In the genomic region with DNA sequence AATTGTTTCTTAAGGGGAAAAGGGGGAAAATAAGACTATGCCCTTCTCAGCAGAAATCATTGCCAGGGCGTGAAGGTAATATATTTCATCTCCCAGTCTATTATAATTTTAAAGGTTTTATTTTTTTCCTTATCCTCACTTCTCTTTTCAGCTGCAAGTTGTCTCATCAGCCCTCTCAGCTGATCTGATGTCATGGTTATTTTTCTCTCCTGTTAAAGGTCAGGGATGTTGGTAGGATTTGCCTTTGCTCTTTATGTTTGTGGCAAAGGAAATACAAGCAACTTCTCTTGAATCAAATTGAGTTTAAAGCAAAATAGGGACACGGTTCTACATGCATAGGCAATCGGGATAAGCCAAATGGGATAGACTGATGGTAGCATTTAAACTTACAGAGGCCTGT, we compare ENCODE assay signal across 36 cellular contexts.
"Had no signal": no experiment of that assay in that cellular context is flagged by ENCODE, and none has a peak within 500 bp of the region (broad histone marks: within the 10 kb centered on the region; RNA-seq: fewer than 3 reads in every experiment).

No MANE protein-coding gene starts in this region.

- H3K9me3 ChIP-seq: ascending aorta had no signal

- H3K27me3 ChIP-seq: ascending aorta, cardiac muscle cell had no signal

- H3K36me3 Mint-ChIP-seq: activated naive CD8-positive, alpha-beta T cell; activated naive CD8-positive, alpha-beta T cell treated with anti-CD3 and anti-CD28 coated beads, Interleukin-2, amount 10 ng/mL, durations not matched to agents 7 days and 5 days; brain had no signal

- ATAC-seq: activated CD8-positive, alpha-beta T cell treated with anti-CD3 and anti-CD28 coated beads for 36 hours; activated naive CD8-positive, alpha-beta T cell treated with anti-CD3 and anti-CD28 coated beads, Interleukin-2, amount 50 U/mL, for 24 hours; activated T-cell treated with anti-CD3 and anti-CD28 coated beads, Interleukin-2, amount 50 U/mL, for 4 hours; activated T-cell treated with anti-CD3 and anti-CD28 coated beads, Interleukin-2, amount 50 U/mL, for 72 hours; activated T-helper 17 cell treated with anti-CD3 and anti-CD28 coated beads, Interleukin-2, amount 50 U/mL, for 72 hours had no signal

- H3K4me1 ChIP-seq: ascending aorta had no signal

- DNase-seq: activated B cell treated with CpG ODN at 0.5 μM for 24 hours; activated CD4-positive, alpha-beta memory T cell treated with anti-CD3 and anti-CD28 coated beads for 36 hours; activated CD4-positive, alpha-beta T cell treated with anti-CD3 and anti-CD28 coated beads for 4 hours; activated CD4-positive, alpha-beta T cell treated with anti-CD3 and anti-CD28 coated beads, Interleukin-2, amount 10 ng/mL, durations not matched to agents 24 days and 14 days; activated CD4-positive, alpha-beta T cell treated with anti-CD3 and anti-CD28 coated beads, Interleukin-2, amount 50 U/mL, for 1 hour; activated CD4-positive, alpha-beta T cell treated with anti-CD3 and anti-CD28 coated beads, Interleukin-2, amount 50 U/mL, for 4 hours; activated CD4-positive, CD25-positive, alpha-beta regulatory T cell treated with anti-CD3 and anti-CD28 coated beads, Interleukin-2, amount 50 U/mL, for 72 hours; activated CD8-positive, alpha-beta memory T cell treated with anti-CD3 and anti-CD28 coated beads, Interleukin-2, amount 50 U/mL, for 4 hours; activated CD8-positive, alpha-beta T cell treated with anti-CD3 and anti-CD28 coated beads for 36 hours; activated effector memory CD4-positive, alpha-beta T cell treated with anti-CD3 and anti-CD28 coated beads, Interleukin-2, amount 50 U/mL, for 16 hours; activated gamma-delta T cell treated with Interleukin-2 at 50 U/mL for 16 hours; activated naive CD4-positive, alpha-beta T cell; activated naive CD4-positive, alpha-beta T cell treated with anti-CD3 and anti-CD28 coated beads for 36 hours; activated naive CD4-positive, alpha-beta T cell treated with anti-CD3 and anti-CD28 coated beads, Interleukin-2, amount 50 U/mL, for 16 hours; activated naive CD8-positive, alpha-beta T cell treated with anti-CD3 and anti-CD28 coated beads, Interleukin-2, amount 10 ng/mL, durations not matched to agents 7 days and 5 days; activated naive CD8-positive, alpha-beta T cell treated with anti-CD3 and anti-CD28 coated beads, Interleukin-2, amount 50 U/mL, for 24 hours; activated T-cell treated with anti-CD3 and anti-CD28 coated beads for 4 hours; activated T-cell treated with anti-CD3 and anti-CD28 coated beads, Interleukin-2, amount 50 U/mL, for 1 hour; activated T-cell treated with anti-CD3 and anti-CD28 coated beads, Interleukin-2, amount 50 U/mL, for 4 hours; activated T-cell treated with anti-CD3 and anti-CD28 coated beads, Interleukin-2, amount 50 U/mL, for 72 hours; amygdala; anterior cingulate cortex; central memory CD4-positive, alpha-beta T cell; SW 1271; T-helper 1 cell; T-helper 2 cell; T-helper 9 cell had no signal

- H3K4me3 ChIP-seq: ascending aorta, cardiac muscle cell had no signal

- H3K27ac Mint-ChIP-seq: activated B cell treated with CpG ODN at 0.5 μM for 24 hours; activated CD4-positive, alpha-beta memory T cell treated with anti-CD3 and anti-CD28 coated beads for 36 hours; activated CD4-positive, alpha-beta T cell treated with anti-CD3 and anti-CD28 coated beads, Interleukin-2, amount 10 ng/mL, durations not matched to agents 24 days and 14 days; activated CD8-positive, alpha-beta T cell treated with anti-CD3 and anti-CD28 coated beads for 36 hours; activated naive CD4-positive, alpha-beta T cell treated with anti-CD3 and anti-CD28 coated beads for 36 hours; activated naive CD8-positive, alpha-beta T cell; activated naive CD8-positive, alpha-beta T cell treated with anti-CD3 and anti-CD28 coated beads, Interleukin-2, amount 10 ng/mL, durations not matched to agents 7 days and 5 days; activated naive CD8-positive, alpha-beta T cell treated with anti-CD3 and anti-CD28 coated beads, Interleukin-2, amount 50 U/mL, for 24 hours; activated T-cell treated with anti-CD3 and anti-CD28 coated beads, Interleukin-2, amount 50 U/mL, for 72 hours; activated T-helper 1 cell treated with anti-CD3 and anti-CD28 coated beads, Interleukin-12 subunit alpha, Interleukin-12 subunit beta, Interleukin-2, Interleukin-4 antibody, amounts not matched to agents 30 ng/mL and 10 ng/mL and 1 ng/mL, durations not matched to agents 14 hours and 24 hours and 36 hours; activated T-helper 17 cell treated with anti-CD3 and anti-CD28 coated beads, Interleukin-2, amount 50 U/mL, for 72 hours; T-helper 1 cell treated with Interleukin-12 subunit alpha and Interleukin-12 subunit beta and Interleukin-4 antibody, amounts not matched to agents 30 μg/mL and 1 μg/mL, for 36 hours; T-helper 2 cell treated with Interferon-gamma antibody and Interleukin-4, amounts not matched to agents 5 μg/mL and 100 μg/mL, for 36 hours had no signal

- H3K9me3 Mint-ChIP-seq: activated CD8-positive, alpha-beta T cell treated with anti-CD3 and anti-CD28 coated beads for 36 hours; activated T-helper 1 cell treated with anti-CD3 and anti-CD28 coated beads, Interleukin-12 subunit alpha, Interleukin-12 subunit beta, Interleukin-2, Interleukin-4 antibody, amounts not matched to agents 30 ng/mL and 10 ng/mL and 1 ng/mL, durations not matched to agents 14 hours and 24 hours and 36 hours; activated T-helper 17 cell treated with anti-CD3 and anti-CD28 coated beads, Interleukin-2, amount 50 U/mL, for 72 hours; T-helper 1 cell treated with Interleukin-12 subunit alpha and Interleukin-12 subunit beta and Interleukin-4 antibody, amounts not matched to agents 30 μg/mL and 1 μg/mL, for 36 hours had no signal

- H3K27ac ChIP-seq: ascending aorta, cardiac muscle cell, VCaP had no signal

- H3K36me3 ChIP-seq: ascending aorta, cardiac muscle cell had no signal
